28 cellular contexts compared by ENCODE assay signal in the genomic region with DNA sequence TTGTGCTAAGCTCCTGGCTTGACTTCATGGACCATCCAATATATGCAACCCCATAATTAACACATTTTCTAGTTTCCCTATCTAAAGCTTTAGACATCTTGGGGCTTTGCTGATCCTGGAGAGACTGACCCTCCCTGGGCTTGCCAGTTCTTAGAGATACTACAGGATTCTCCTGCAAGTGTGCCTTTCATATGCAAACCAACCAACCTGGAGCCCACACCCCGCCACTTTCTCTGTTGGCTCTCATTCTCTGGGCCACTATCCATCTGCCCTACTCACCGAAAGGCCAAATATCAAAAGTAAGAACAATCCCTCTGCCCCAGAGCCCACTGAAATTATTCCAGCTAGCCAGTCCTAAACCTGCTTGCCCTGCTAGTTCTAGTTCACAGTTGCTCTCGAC. TPM values are rescaled to one million over a fixed set of nuclear protein-coding genes. Genes with fewer than 3 reads are reported as not detected.
"Had no signal": no experiment of that assay in that cellular context is flagged by ENCODE, and none has a peak within 500 bp of the region (broad histone marks: within the 10 kb centered on the region; RNA-seq: fewer than 3 reads in every experiment).

No MANE protein-coding gene starts in this region.

- H3K36me3 Mint-ChIP-seq: immature natural killer cell had no signal

- DNase-seq: central memory CD4-positive, alpha-beta T cell; effector CD4-positive, alpha-beta T cell; immature natural killer cell; left cardiac atrium; left ventricle myocardium superior; mesendoderm; naive thymus-derived CD4-positive, alpha-beta T cell; nephron progenitor cell; posterior cingulate gyrus; stimulated activated CD4-positive, alpha-beta T cell treated with anti-CD3 and anti-CD28 coated beads, Interleukin-2, amount 100 ng/mL, for 24 hours; stimulated activated CD4-positive, alpha-beta T cell treated with anti-CD3 and anti-CD28 coated beads, Interleukin-4, amount 100 ng/mL, for 4 hours; stimulated activated naive CD4-positive, alpha-beta T cell; stomach; substantia nigra; transverse colon had no signal

- H3K36me3 ChIP-seq: neutrophil, stomach, thoracic aorta, transverse colon had no signal

- H3K27ac Mint-ChIP-seq: immature natural killer cell; naive thymus-derived CD4-positive, alpha-beta T cell; nephron progenitor cell had no signal

- H3K9me3 Mint-ChIP-seq: immature natural killer cell; naive thymus-derived CD4-positive, alpha-beta T cell; nephron progenitor cell had no signal

- H3K4me3 Mint-ChIP-seq: immature natural killer cell; naive thymus-derived CD4-positive, alpha-beta T cell; nephron progenitor cell had no signal

- H3K27ac ChIP-seq: coronary artery, neutrophil, stomach, thoracic aorta, transverse colon had no signal

- H3K4me3 ChIP-seq: coronary artery, lung, stomach, thoracic aorta, transverse colon had no signal

- H3K27me3 ChIP-seq: neutrophil, stomach, transverse colon had no signal

- ATAC-seq: esophagus mucosa; left cardiac atrium; left ventricle myocardium superior; naive thymus-derived CD4-positive, alpha-beta T cell; sciatic nerve had no signal

RNA-seq across cellular contexts. Expression of a gene that starts 2.2 kb away (rescaled TPM):
- total RNA-seq: chondrocyte, dermis microvascular lymphatic vessel endothelial cell, fibroblast of villous mesenchyme, left ventricle myocardium superior, osteoblast, pulmonary artery endothelial cell, sciatic nerve, skeletal muscle tissue, transverse colon, ureter had no signal
